ENCODE assay signal across 14 cellular contexts in genomic region chr3:71498543-71498942, GRCh38.
DNase-seq lines count a peak whose midpoint lies in the region; ATAC-seq and TF ChIP-seq lines count a peak whose summit lies in the region.
"Had no signal": no experiment of that assay in that cellular context is flagged by ENCODE, and none has a peak within 500 bp of the region (broad histone marks: within the 10 kb centered on the region; RNA-seq: fewer than 3 reads in every experiment).

No MANE protein-coding gene starts in this region.

- no peak overlapping the region for H2AK5ac ChIP-seq in mesendoderm (ENCODE audit: low read length)

- H3K4me3 Mint-ChIP-seq in HFFc6, result no peak overlapping the region
- no peak overlapping the region for H3K4me3 Mint-ChIP-seq in central memory CD8-positive, alpha-beta T cell
- H3K4me3 Mint-ChIP-seq: activated CD4-positive, alpha-beta memory T cell treated with anti-CD3 and anti-CD28 coated beads for 36 hours; stimulated activated naive B cell treated with anti-CD40 and anti-IgM and Interleukin-4, amounts not matched to agents 10 μg/mL and 1 μg/mL and 100 μg/mL, for 72 hours had no signal

- H3K27ac ChIP-seq in mesendoderm (ENCODE audit: low read depth, low read length) (peak overlapping the region; percentile 26), temporal lobe (ENCODE audit: low read depth, low read length) (peak overlapping the region; percentile 92)

- peak overlapping the region; percentile 98 for H3K18ac ChIP-seq in mesendoderm (ENCODE audit: low read length)

- H3K27me3 Mint-ChIP-seq in HFFc6 (ENCODE audit: insufficient read depth), result no peaks in the 10 kb centered on the region
- no peaks in the 10 kb centered on the region for H3K27me3 Mint-ChIP-seq in central memory CD8-positive, alpha-beta T cell
- H3K27me3 Mint-ChIP-seq: activated CD4-positive, alpha-beta memory T cell treated with anti-CD3 and anti-CD28 coated beads for 36 hours; stimulated activated naive B cell treated with anti-CD40 and anti-IgM and Interleukin-4, amounts not matched to agents 10 μg/mL and 1 μg/mL and 100 μg/mL, for 72 hours had no signal

- no peaks in the 10 kb centered on the region for H3K79me2 ChIP-seq in mesendoderm (ENCODE audit: control insufficient read depth, insufficient read depth, low read length)

- WGBS in mesendoderm (ENCODE audit: extremely low coverage, insufficient coverage, low lambda C conversion rate), result no CpG with 5 or more reads among the region's 3 CpGs
- WGBS in lower leg skin, 2 donors, result 80 to 89% methylated on average over 3 of the region's 3 CpGs

- TF ChIP-seq POLR2A in lower leg skin (IDR thresholded peaks at IDR 0.05), result no peak

- H3K23ac ChIP-seq in mesendoderm (ENCODE audit: low read length), result no peak overlapping the region

- H3K4ac ChIP-seq in mesendoderm (ENCODE audit: low read depth, low read length), result peak overlapping the region; percentile 48

- H2BK15ac ChIP-seq in mesendoderm (replicated peaks; ENCODE audit: low read depth), result no peak overlapping the region

- H3K9me3 Mint-ChIP-seq in HFFc6, result no peaks in the 10 kb centered on the region
- no peaks in the 10 kb centered on the region for H3K9me3 Mint-ChIP-seq in central memory CD8-positive, alpha-beta T cell
- H3K9me3 Mint-ChIP-seq: activated CD4-positive, alpha-beta memory T cell treated with anti-CD3 and anti-CD28 coated beads for 36 hours had no signal

- ATAC-seq in central memory CD8-positive, alpha-beta T cell (replicated peaks; ENCODE audit: extremely low read depth, poor library complexity, severe bottlenecking), result no peak
- no peak for ATAC-seq in GM21423 (IDR thresholded peaks at IDR 0.05; ENCODE audit: unreplicated experiment)
- ATAC-seq: GM12878; stimulated activated naive B cell treated with anti-CD40 and anti-IgM and Interleukin-4, amounts not matched to agents 10 μg/mL and 1 μg/mL and 100 μg/mL, for 72 hours had no signal

- H3K56ac ChIP-seq in mesendoderm (ENCODE audit: low read length), result peak overlapping the region; percentile 22

- no peak overlapping the region for H2BK5ac ChIP-seq in mesendoderm (ENCODE audit: low read length)

- TF ChIP-seq CTCF in HFFc6 (IDR thresholded peaks at IDR 0.05) (no peak), lower leg skin (IDR thresholded peaks at IDR 0.05) (no peak)

- peaks cover 71% of the 10 kb centered on the region for H3K4me1 Mint-ChIP-seq in HFFc6 (ENCODE audit: low read depth)
- peaks cover 74% of the 10 kb centered on the region for H3K4me1 Mint-ChIP-seq in central memory CD8-positive, alpha-beta T cell

- H4K5ac ChIP-seq in mesendoderm (ENCODE audit: low read length), result no peak overlapping the region

- no peak overlapping the region for H3K4me2 ChIP-seq in mesendoderm (ENCODE audit: low read length)

- H3K27ac Mint-ChIP-seq in HFFc6, result 0 out of 2 replicates have a peak overlapping the region, but pooled peaks have one; percentile 0
- peak overlapping the region; percentile 95 for H3K27ac Mint-ChIP-seq in central memory CD8-positive, alpha-beta T cell (ENCODE audit: low read depth)
- H3K27ac Mint-ChIP-seq: activated CD4-positive, alpha-beta memory T cell treated with anti-CD3 and anti-CD28 coated beads for 36 hours had no signal

- H3K4me3 ChIP-seq in mesendoderm (ENCODE audit: low read length), result no peak overlapping the region
- H3K4me3 ChIP-seq in lower leg skin (ENCODE audit: low read depth, poor library complexity, severe bottlenecking), result no peak overlapping the region
- H3K4me3 ChIP-seq: ascending aorta, GM12878, skin epidermis had no signal

- no peak overlapping the region for H4K8ac ChIP-seq in mesendoderm (ENCODE audit: low read depth, low read length)

- H3K9ac ChIP-seq in mesendoderm (ENCODE audit: low read length), result no peak overlapping the region

- peaks cover 5% of the 10 kb centered on the region; the same call in 1 of the 2 replicates for H3K36me3 Mint-ChIP-seq in HFFc6 (ENCODE audit: low read depth)
- no peaks in the 10 kb centered on the region for H3K36me3 Mint-ChIP-seq in central memory CD8-positive, alpha-beta T cell (ENCODE audit: insufficient read depth)

- H3K36me3 ChIP-seq in mesendoderm (ENCODE audit: control insufficient read depth, insufficient read depth, low read length), result no peaks in the 10 kb centered on the region
- H3K36me3 ChIP-seq: ascending aorta had no signal

- no peaks in the 10 kb centered on the region for H3K27me3 ChIP-seq in mesendoderm (ENCODE audit: insufficient read depth, low read length, poor library complexity)
- H3K27me3 ChIP-seq: ascending aorta had no signal

- peak overlapping the region; percentile 82 for H2BK120ac ChIP-seq in mesendoderm (ENCODE audit: low read depth, low read length)

- in situ Hi-C loops in ACHN (cut with HindIII; ENCODE audit: low pct_ligation_motif_present, low pct_unique_long_range_greater_than_20kb, low sequenced_read_pairs), result no loop called here

- no peak for DNase-seq in HFFc6
- no peak for DNase-seq in central memory CD8-positive, alpha-beta T cell (ENCODE audit: low spot score in 2 of 2)
- DNase-seq in mesendoderm, result peak; percentile 74
- DNase-seq in lower leg skin (ENCODE audit: low spot score in 2 of 2), result no peak
- DNase-seq in ACHN, result no peak
- DNase-seq: activated CD4-positive, alpha-beta memory T cell treated with anti-CD3 and anti-CD28 coated beads for 36 hours; HCEC 1CT; NCI-H1694; stimulated activated naive B cell treated with anti-CD40 and anti-IgM and Interleukin-4, amounts not matched to agents 10 μg/mL and 1 μg/mL and 100 μg/mL, for 72 hours had no signal

- peaks cover 12% of the 10 kb centered on the region for H3K4me1 ChIP-seq in mesendoderm (ENCODE audit: control insufficient read depth, low read depth, low read length)

- no peaks in the 10 kb centered on the region for H3K79me1 ChIP-seq in mesendoderm (ENCODE audit: low read length)

- intact Hi-C loops in lower leg skin (cut with DNase I; ENCODE audit: low total_unique reads), result no loop called here
